ENCODE assay signal across 1 cellular context in genomic region chr1:248229360-248229908, GRCh38.
TF ChIP-seq lines count a peak whose summit lies in the region.

No MANE protein-coding gene starts in this region.

TF ChIP-seq in GM12878, 131 proteins besides CTCF, POLR2A, EP300 and RAD21:
- TF ChIP-seq SMAD5 (IDR thresholded peaks at IDR 0.05; ENCODE audit: low read depth) (no peak), MAX (IDR thresholded peaks at IDR 0.05; ENCODE audit: low read depth, low read length) (no peak), ZNF384 (IDR thresholded peaks at IDR 0.05; ENCODE audit: borderline replicate concordance, low read depth, low read length) (no peak), SPI1 (IDR thresholded peaks at IDR 0.05; ENCODE audit: borderline replicate concordance, insufficient read depth, low read depth, low read length) (no peak), FOXM1 (IDR thresholded peaks at IDR 0.05; ENCODE audit: low read depth, low read length) (no peak), ASH2L (IDR thresholded peaks at IDR 0.05; ENCODE audit: borderline replicate concordance, low read depth) (no peak)
TF ChIP-seq in GM12878: peak in this region for 0.
